In genomic region chr1:167439301-167439988, GRCh38 we compare ENCODE assay signal across 8 cellular contexts.
A peak's percentile ranks its signal among the peaks of the same experiment; 100 is the strongest.
DNase-seq lines count a peak whose midpoint lies in the region; ATAC-seq, FAIRE-seq and TF ChIP-seq lines count a peak whose summit lies in the region.

No MANE protein-coding gene starts in this region.

- no peaks in the 10 kb centered on the region for H4K20me1 ChIP-seq in HepG2 (ENCODE audit: insufficient read depth, low read length)

- peak overlapping the region; percentile 2 for H3K4me3 ChIP-seq in CD8-positive, alpha-beta T cell (ENCODE audit: low read depth, low read length)
- H3K4me3 ChIP-seq in coronary artery (peak overlapping the region; percentile 65), HepG2 (replicated peaks in 1 of 3; ENCODE audit: insufficient read depth in 1 of 3, low read depth in 2 of 3, low read length in 3 of 3) (peak overlapping the region in 2 of 3 experiments; percentile 40 to 62; a peak in 2 of 6 replicates)

- TF ChIP-seq POLR2A in HepG2 (IDR thresholded peaks at IDR 0.05; ENCODE audit: insufficient read depth in 1 of 2, low read depth in 2 of 2, low read length in 2 of 2) = no peak

- H3K4me1 Mint-ChIP-seq in CD8-positive, alpha-beta T cell (ENCODE audit: low read depth) = peaks cover 91% of the 10 kb centered on the region
- peaks cover 32% of the 10 kb centered on the region for H3K4me1 Mint-ChIP-seq in stimulated activated memory B cell treated with anti-CD40 and anti-IgM and Interleukin-4, amounts not matched to agents 10 μg/mL and 1 μg/mL and 100 μg/mL, for 72 hours

- peak overlapping the region; percentile 96 for H3K27ac Mint-ChIP-seq in CD8-positive, alpha-beta T cell
- peak overlapping the region; percentile 65 for H3K27ac Mint-ChIP-seq in stimulated activated memory B cell treated with anti-CD40 and anti-IgM and Interleukin-4, amounts not matched to agents 10 μg/mL and 1 μg/mL and 100 μg/mL, for 72 hours

- H3K9ac ChIP-seq in HepG2 (ENCODE audit: insufficient read depth, low read depth, low read length) = no peak overlapping the region

- no peaks in the 10 kb centered on the region for H3K27me3 ChIP-seq in CD8-positive, alpha-beta T cell (ENCODE audit: insufficient read depth, low read length)
- peaks cover 1 to 45% of the 10 kb centered on the region in 2 experiments; a peak in 3 of 5 replicates for H3K27me3 ChIP-seq in HepG2 (ENCODE audit: control insufficient read depth in 1 of 2, insufficient read depth in 2 of 2, low read length in 2 of 2)

- 26% methylated on average over 23 of the region's 49 CpGs for WGBS in HepG2 (ENCODE audit: low lambda C conversion rate)

- TF ChIP-seq EP300 in HepG2 (IDR thresholded peaks at IDR 0.05; ENCODE audit: low read depth in 2 of 2, low read length in 2 of 2) = no peak
- no peak for TF ChIP-seq EP300 in HepG2 (CRISPR knock-in tag; IDR thresholded peaks at IDR 0.05; ENCODE audit: borderline replicate concordance)

- no peak for TF ChIP-seq CTCF in CD8-positive, alpha-beta T cell (IDR thresholded peaks at IDR 0.05)
- TF ChIP-seq CTCF in coronary artery (IDR thresholded peaks at IDR 0.05) (no peak), HepG2 (CRISPR knock-in tag; IDR thresholded peaks at IDR 0.05) (peak; percentile 51)

- peaks cover 88% of the 10 kb centered on the region for H3K36me3 Mint-ChIP-seq in CD8-positive, alpha-beta T cell
- H3K36me3 Mint-ChIP-seq in stimulated activated memory B cell treated with anti-CD40 and anti-IgM and Interleukin-4, amounts not matched to agents 10 μg/mL and 1 μg/mL and 100 μg/mL, for 72 hours = peaks cover 7% of the 10 kb centered on the region

- H3K4me1 ChIP-seq in CD8-positive, alpha-beta T cell (ENCODE audit: insufficient read depth, low read length) = peaks cover 79% of the 10 kb centered on the region
- H3K4me1 ChIP-seq in HepG2 (ENCODE audit: insufficient read depth, low read length) = peaks cover 20% of the 10 kb centered on the region

- H3K36me3 ChIP-seq in CD8-positive, alpha-beta T cell (ENCODE audit: insufficient read depth, low read length) = peaks cover 39% of the 10 kb centered on the region
- no peaks in the 10 kb centered on the region for H3K36me3 ChIP-seq in HepG2 (replicated peaks in 1 of 2; ENCODE audit: control insufficient read depth in 1 of 2, insufficient read depth in 2 of 2, low read length in 2 of 2)

- no peaks in the 10 kb centered on the region for H3K79me2 ChIP-seq in HepG2 (ENCODE audit: insufficient read depth, low read length)

- no peaks in the 10 kb centered on the region for H3K9me3 ChIP-seq in CD8-positive, alpha-beta T cell (ENCODE audit: low read length)
- no peaks in the 10 kb centered on the region for H3K9me3 ChIP-seq in HepG2 (ENCODE audit: low read length)

- H3K27ac ChIP-seq in CD8-positive, alpha-beta T cell (ENCODE audit: low read depth, low read length) = peak overlapping the region; percentile 30
- no peak overlapping the region for H3K27ac ChIP-seq in coronary artery
- H3K27ac ChIP-seq in HepG2 (ENCODE audit: extremely low read length, insufficient read depth, low read length) = no peak overlapping the region

- in situ Hi-C loops in HepG2 (cut with HindIII; ENCODE audit: extremely low pct_ligation_motif_present, low pct_unique_long_range_greater_than_20kb) = no loop called here

- H3K4me3 Mint-ChIP-seq in CD8-positive, alpha-beta T cell = peak overlapping the region; percentile 63
- peak overlapping the region; percentile 86 for H3K4me3 Mint-ChIP-seq in stimulated activated memory B cell treated with anti-CD40 and anti-IgM and Interleukin-4, amounts not matched to agents 10 μg/mL and 1 μg/mL and 100 μg/mL, for 72 hours

- no peaks in the 10 kb centered on the region for H3K27me3 Mint-ChIP-seq in CD8-positive, alpha-beta T cell (ENCODE audit: low read depth)
- no peaks in the 10 kb centered on the region for H3K27me3 Mint-ChIP-seq in stimulated activated memory B cell treated with anti-CD40 and anti-IgM and Interleukin-4, amounts not matched to agents 10 μg/mL and 1 μg/mL and 100 μg/mL, for 72 hours

- no peak overlapping the region for H2AFZ ChIP-seq in HepG2 (ENCODE audit: low read length)

- peak in 2 of 7 experiments; percentile 41 to 56 for DNase-seq in CD8-positive, alpha-beta T cell
- DNase-seq in RPMI7951 (ENCODE audit: low read depth) (peak; percentile 41), coronary artery (ENCODE audit: low spot score) (no peak), HepG2 (ENCODE audit: low spot score) (peak; percentile 20), NCI-H2081 treated with DMSO at 0.1 percent for 48 hours (lab: John Stamatoyannopoulos, UW) (no peak)

- H3K9me3 Mint-ChIP-seq in CD8-positive, alpha-beta T cell = no peaks in the 10 kb centered on the region
- no peaks in the 10 kb centered on the region for H3K9me3 Mint-ChIP-seq in stimulated activated memory B cell treated with anti-CD40 and anti-IgM and Interleukin-4, amounts not matched to agents 10 μg/mL and 1 μg/mL and 100 μg/mL, for 72 hours

- intact Hi-C loops in CD8-positive, alpha-beta T cell (cut with DNase I, micrococcal nuclease) = loop anchor here in 1 of 2 experiments (2.0 to 5.0 kb wide), 2 partner anchors 217 to 373 kb away; partner anchors contain the start of gene POU2F1
- intact Hi-C loops in HepG2 (cut with micrococcal nuclease; ENCODE audit: unreplicated experiment) = no loop called here

- no TSS peak for BruUV-seq in HepG2 (replicated peaks; lab: Mats Ljungman, UMichigan)

- CTCF ChIA-PET in CD8-positive, alpha-beta T cell (lab: Charles Lee) = interaction anchor here (1.0 to 5.9 kb wide), 9 partner anchors 8 to 101 kb away, joined by 3 to 58 read pairs (median 9); partner anchors contain the start of gene CD247
- CTCF ChIA-PET in HepG2 (lab: Yijun Ruan, JAX; ENCODE audit: low intra/inter-chr PET ratio, low total read pairs) = no interaction called here

- TF ChIP-seq RAD21 in HepG2 (CRISPR knock-in tag; IDR thresholded peaks at IDR 0.05) = no peak

- no peak for FAIRE-seq in HepG2 (lab: Jason Lieb, UNC)

- peak; percentile 24 for ATAC-seq in CD8-positive, alpha-beta T cell
- ATAC-seq in GM21619 (IDR thresholded peaks at IDR 0.05; ENCODE audit: unreplicated experiment) = peak; percentile 39
- ATAC-seq in HepG2 = peak; percentile 53
- peak; percentile 67 for ATAC-seq in stimulated activated memory B cell treated with anti-CD40 and anti-IgM and Interleukin-4, amounts not matched to agents 10 μg/mL and 1 μg/mL and 100 μg/mL, for 72 hours
- no peak for ATAC-seq in GM21390 (IDR thresholded peaks at IDR 0.05; ENCODE audit: unreplicated experiment)

- peak overlapping the region; percentile 86 for H3K4me2 ChIP-seq in HepG2 (ENCODE audit: low read depth, low read length)

- POLR2A ChIA-PET in CD8-positive, alpha-beta T cell (lab: Charles Lee) = interaction anchor here (0.8 to 6.5 kb wide), 7 partner anchors 8 to 111 kb away, joined by 3 to 51 read pairs (median 4); partner anchors contain the start of gene CD247
- POLR2A ChIA-PET in HepG2 (lab: Yijun Ruan, JAX) = no interaction called here

TF ChIP-seq in HepG2, 621 proteins besides CTCF, POLR2A, EP300 and RAD21 (continues in another document):
- TF ChIP-seq KAT8 (CRISPR knock-in tag; IDR thresholded peaks at IDR 0.05) (0 out of 2 replicates have a peak, but pooled peaks have one; percentile 23), STAT6 (CRISPR knock-in tag; IDR thresholded peaks at IDR 0.05; ENCODE audit: borderline replicate concordance) (no peak), ZNF563 (CRISPR knock-in tag; IDR thresholded peaks at IDR 0.05) (0 out of 2 replicates have a peak, but pooled peaks have one; percentile 68), TP53 (CRISPR knock-in tag; conservative IDR thresholded peaks at IDR 0.05) (no peak), FOXC1 (CRISPR knock-in tag; IDR thresholded peaks at IDR 0.05; ENCODE audit: borderline replicate concordance) (0 out of 2 replicates have a peak, but pooled peaks have one; percentile 53), ZNF253 (CRISPR knock-in tag; IDR thresholded peaks at IDR 0.05; ENCODE audit: borderline replicate concordance) (no peak), SOX5 (CRISPR knock-in tag; IDR thresholded peaks at IDR 0.05; ENCODE audit: borderline replicate concordance) (no peak), SRF (IDR thresholded peaks at IDR 0.05; ENCODE audit: low read depth, low read length) (no peak), TCF7 (IDR thresholded peaks at IDR 0.05; ENCODE audit: low read depth) (no peak), JUNB (CRISPR knock-in tag; IDR thresholded peaks at IDR 0.05; ENCODE audit: borderline replicate concordance) (0 out of 2 replicates have a peak, but pooled peaks have one; percentile 25), ZBTB26 (CRISPR knock-in tag; IDR thresholded peaks at IDR 0.05; ENCODE audit: borderline replicate concordance) (no peak), MXD3 (CRISPR knock-in tag; IDR thresholded peaks at IDR 0.05) (peak; percentile 71)

Comparison
In these comparisons a context has a peak if more than half of its experiments do, and no peak if none do; other contexts are left out.
1. DNase-seq: peak in RPMI7951 (single experiment) and HepG2 (single experiment); none in coronary artery (single experiment) and NCI-H2081 treated with DMSO at 0.1 percent for 48 hours (single experiment).
2. H3K4me3 ChIP-seq: peak in every context shown above with its lines; median percentile 65 in coronary artery; 51 in HepG2; 2 in CD8-positive, alpha-beta T cell.